Comparison of ENCODE assay signal across 1 cellular context in the genomic region with DNA sequence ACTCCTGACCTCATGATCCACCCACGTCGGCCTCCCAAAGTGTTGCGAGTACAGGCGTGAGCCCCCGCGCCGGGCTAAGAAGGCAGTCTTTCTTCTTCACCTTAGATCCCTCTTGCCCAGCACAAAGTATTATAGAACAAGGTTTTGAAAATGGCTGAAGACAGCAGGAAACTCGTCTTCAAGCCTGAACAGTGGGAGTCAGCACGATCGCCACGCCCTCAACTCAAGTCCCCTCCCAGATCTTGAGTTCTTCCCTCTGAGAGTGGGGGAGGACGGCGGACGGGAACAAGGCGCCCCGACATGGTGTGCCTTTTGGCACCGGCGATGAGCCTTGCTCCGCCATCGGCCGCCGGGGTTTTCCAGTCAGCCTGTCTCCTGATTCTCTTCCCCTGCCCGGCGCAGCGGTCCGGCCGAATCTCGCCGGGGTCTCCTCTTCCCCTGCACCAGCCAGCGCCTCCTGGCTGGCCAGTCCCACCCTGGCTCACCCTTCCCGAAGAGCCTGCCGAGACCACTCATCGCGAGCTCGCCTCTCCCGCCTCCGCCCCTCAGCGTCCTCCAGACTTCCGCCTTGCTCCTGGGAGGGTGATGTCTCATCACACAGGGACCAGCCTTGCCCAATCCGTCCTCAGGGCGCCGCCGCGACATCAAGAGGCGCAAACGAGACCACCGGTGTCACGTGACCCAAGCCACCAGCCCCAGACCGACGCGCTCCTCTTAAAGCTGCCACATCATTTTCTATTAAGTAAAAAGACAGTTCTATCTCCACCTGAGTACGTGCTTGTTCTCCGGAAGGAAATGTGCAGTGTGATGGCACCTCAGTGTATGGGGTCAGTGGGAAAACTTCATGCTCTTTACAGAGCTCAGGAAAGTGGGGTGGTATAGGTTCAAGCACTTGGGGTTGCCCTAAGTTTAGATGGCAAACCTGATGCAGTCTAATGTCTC.
TF ChIP-seq lines count a peak whose summit lies in the region.

A gene with protein sequence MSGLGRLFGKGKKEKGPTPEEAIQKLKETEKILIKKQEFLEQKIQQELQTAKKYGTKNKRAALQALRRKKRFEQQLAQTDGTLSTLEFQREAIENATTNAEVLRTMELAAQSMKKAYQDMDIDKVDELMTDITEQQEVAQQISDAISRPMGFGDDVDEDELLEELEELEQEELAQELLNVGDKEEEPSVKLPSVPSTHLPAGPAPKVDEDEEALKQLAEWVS (minus strand): TSS at position 565 of the 942 bp plus-strand sequence. CDS start 49 bp downstream, at position 516.

TF ChIP-seq in WTC11, 78 proteins besides CTCF, POLR2A, EP300 and RAD21 (continued from another document and continues in another):
- TF ChIP-seq ESRRA (CRISPR knock-in tag; IDR thresholded peaks at IDR 0.05; ENCODE audit: borderline replicate concordance) (peak; percentile 83; the same call in 1 of the 2 replicates), AFF4 (CRISPR knock-in tag; IDR thresholded peaks at IDR 0.05; ENCODE audit: borderline replicate concordance) (peak; percentile 75; the same call in 1 of the 2 replicates), NR2C2 (CRISPR knock-in tag; IDR thresholded peaks at IDR 0.05) (0 out of 2 replicates have a peak, but pooled peaks have one; percentile 38), JUN (CRISPR knock-in tag; IDR thresholded peaks at IDR 0.05) (no peak), ZBTB43 (CRISPR knock-in tag; IDR thresholded peaks at IDR 0.05) (peak; percentile 46; the same call in 1 of the 2 replicates), NFYB (CRISPR knock-in tag; conservative IDR thresholded peaks at IDR 0.05; ENCODE audit: low read depth) (peak; percentile 95), ZNF263 (CRISPR knock-in tag; IDR thresholded peaks at IDR 0.05; ENCODE audit: low read depth) (peak; percentile 59; the same call in 1 of the 2 replicates), RELA (CRISPR knock-in tag; IDR thresholded peaks at IDR 0.05; ENCODE audit: borderline replicate concordance) (0 out of 2 replicates have a peak, but pooled peaks have one; percentile 45), EMX1 (CRISPR knock-in tag; IDR thresholded peaks at IDR 0.05) (no peak), PRRX2 (CRISPR knock-in tag; IDR thresholded peaks at IDR 0.05) (no peak), CREB1 (CRISPR knock-in tag; IDR thresholded peaks at IDR 0.05) (peak; percentile 94), FOXP1 (CRISPR knock-in tag; IDR thresholded peaks at IDR 0.05; ENCODE audit: borderline replicate concordance) (peak; percentile 81; the same call in 1 of the 2 replicates), ATF1 (CRISPR knock-in tag; IDR thresholded peaks at IDR 0.05) (0 out of 2 replicates have a peak, but pooled peaks have one; percentile 57), KAT7 (CRISPR knock-in tag; IDR thresholded peaks at IDR 0.05; ENCODE audit: borderline replicate concordance) (peak; percentile 93; the same call in 1 of the 2 replicates), ETV6 (CRISPR knock-in tag; IDR thresholded peaks at IDR 0.05) (no peak; the same call in 1 of the 2 replicates), SP1 (CRISPR knock-in tag; conservative IDR thresholded peaks at IDR 0.05) (peak; percentile 90), MYBL2 (CRISPR knock-in tag; IDR thresholded peaks at IDR 0.05) (peak; percentile 54; the same call in 1 of the 2 replicates), NFATC4 (CRISPR knock-in tag; IDR thresholded peaks at IDR 0.05) (0 out of 2 replicates have a peak, but pooled peaks have one; percentile 66), TEAD1 (CRISPR knock-in tag; IDR thresholded peaks at IDR 0.05) (peak; percentile 72; the same call in 1 of the 2 replicates), CREM (CRISPR knock-in tag; IDR thresholded peaks at IDR 0.05) (peak; percentile 97), MXD4 (CRISPR knock-in tag; IDR thresholded peaks at IDR 0.05; ENCODE audit: borderline replicate concordance) (no peak), RORB (CRISPR knock-in tag; IDR thresholded peaks at IDR 0.05) (no peak), PREB (CRISPR knock-in tag; IDR thresholded peaks at IDR 0.05; ENCODE audit: borderline replicate concordance) (peak; percentile 87; the same call in 1 of the 2 replicates), AR (CRISPR knock-in tag; IDR thresholded peaks at IDR 0.05) (peak; percentile 62; the same call in 1 of the 2 replicates)
- TF ChIP-seq, protein P1, sequence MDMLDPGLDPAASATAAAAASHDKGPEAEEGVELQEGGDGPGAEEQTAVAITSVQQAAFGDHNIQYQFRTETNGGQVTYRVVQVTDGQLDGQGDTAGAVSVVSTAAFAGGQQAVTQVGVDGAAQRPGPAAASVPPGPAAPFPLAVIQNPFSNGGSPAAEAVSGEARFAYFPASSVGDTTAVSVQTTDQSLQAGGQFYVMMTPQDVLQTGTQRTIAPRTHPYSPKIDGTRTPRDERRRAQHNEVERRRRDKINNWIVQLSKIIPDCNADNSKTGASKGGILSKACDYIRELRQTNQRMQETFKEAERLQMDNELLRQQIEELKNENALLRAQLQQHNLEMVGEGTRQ (CRISPR knock-in tag; IDR thresholded peaks at IDR 0.05), result peak; percentile 98
- TF ChIP-seq, protein P2, sequence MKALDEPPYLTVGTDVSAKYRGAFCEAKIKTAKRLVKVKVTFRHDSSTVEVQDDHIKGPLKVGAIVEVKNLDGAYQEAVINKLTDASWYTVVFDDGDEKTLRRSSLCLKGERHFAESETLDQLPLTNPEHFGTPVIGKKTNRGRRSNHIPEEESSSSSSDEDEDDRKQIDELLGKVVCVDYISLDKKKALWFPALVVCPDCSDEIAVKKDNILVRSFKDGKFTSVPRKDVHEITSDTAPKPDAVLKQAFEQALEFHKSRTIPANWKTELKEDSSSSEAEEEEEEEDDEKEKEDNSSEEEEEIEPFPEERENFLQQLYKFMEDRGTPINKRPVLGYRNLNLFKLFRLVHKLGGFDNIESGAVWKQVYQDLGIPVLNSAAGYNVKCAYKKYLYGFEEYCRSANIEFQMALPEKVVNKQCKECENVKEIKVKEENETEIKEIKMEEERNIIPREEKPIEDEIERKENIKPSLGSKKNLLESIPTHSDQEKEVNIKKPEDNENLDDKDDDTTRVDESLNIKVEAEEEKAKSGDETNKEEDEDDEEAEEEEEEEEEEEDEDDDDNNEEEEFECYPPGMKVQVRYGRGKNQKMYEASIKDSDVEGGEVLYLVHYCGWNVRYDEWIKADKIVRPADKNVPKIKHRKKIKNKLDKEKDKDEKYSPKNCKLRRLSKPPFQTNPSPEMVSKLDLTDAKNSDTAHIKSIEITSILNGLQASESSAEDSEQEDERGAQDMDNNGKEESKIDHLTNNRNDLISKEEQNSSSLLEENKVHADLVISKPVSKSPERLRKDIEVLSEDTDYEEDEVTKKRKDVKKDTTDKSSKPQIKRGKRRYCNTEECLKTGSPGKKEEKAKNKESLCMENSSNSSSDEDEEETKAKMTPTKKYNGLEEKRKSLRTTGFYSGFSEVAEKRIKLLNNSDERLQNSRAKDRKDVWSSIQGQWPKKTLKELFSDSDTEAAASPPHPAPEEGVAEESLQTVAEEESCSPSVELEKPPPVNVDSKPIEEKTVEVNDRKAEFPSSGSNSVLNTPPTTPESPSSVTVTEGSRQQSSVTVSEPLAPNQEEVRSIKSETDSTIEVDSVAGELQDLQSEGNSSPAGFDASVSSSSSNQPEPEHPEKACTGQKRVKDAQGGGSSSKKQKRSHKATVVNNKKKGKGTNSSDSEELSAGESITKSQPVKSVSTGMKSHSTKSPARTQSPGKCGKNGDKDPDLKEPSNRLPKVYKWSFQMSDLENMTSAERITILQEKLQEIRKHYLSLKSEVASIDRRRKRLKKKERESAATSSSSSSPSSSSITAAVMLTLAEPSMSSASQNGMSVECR (CRISPR knock-in tag; IDR thresholded peaks at IDR 0.05; ENCODE audit: borderline replicate concordance), result peak; percentile 68; the same call in 1 of the 2 replicates
- TF ChIP-seq, protein P3, sequence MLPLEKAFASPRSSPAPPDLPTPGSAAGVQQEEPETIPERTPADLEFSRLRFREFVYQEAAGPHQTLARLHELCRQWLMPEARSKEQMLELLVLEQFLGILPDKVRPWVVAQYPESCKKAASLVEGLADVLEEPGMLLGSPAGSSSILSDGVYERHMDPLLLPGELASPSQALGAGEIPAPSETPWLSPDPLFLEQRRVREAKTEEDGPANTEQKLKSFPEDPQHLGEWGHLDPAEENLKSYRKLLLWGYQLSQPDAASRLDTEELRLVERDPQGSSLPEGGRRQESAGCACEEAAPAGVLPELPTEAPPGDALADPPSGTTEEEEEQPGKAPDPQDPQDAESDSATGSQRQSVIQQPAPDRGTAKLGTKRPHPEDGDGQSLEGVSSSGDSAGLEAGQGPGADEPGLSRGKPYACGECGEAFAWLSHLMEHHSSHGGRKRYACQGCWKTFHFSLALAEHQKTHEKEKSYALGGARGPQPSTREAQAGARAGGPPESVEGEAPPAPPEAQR (CRISPR knock-in tag; IDR thresholded peaks at IDR 0.05), result no peak
- TF ChIP-seq, protein P4, sequence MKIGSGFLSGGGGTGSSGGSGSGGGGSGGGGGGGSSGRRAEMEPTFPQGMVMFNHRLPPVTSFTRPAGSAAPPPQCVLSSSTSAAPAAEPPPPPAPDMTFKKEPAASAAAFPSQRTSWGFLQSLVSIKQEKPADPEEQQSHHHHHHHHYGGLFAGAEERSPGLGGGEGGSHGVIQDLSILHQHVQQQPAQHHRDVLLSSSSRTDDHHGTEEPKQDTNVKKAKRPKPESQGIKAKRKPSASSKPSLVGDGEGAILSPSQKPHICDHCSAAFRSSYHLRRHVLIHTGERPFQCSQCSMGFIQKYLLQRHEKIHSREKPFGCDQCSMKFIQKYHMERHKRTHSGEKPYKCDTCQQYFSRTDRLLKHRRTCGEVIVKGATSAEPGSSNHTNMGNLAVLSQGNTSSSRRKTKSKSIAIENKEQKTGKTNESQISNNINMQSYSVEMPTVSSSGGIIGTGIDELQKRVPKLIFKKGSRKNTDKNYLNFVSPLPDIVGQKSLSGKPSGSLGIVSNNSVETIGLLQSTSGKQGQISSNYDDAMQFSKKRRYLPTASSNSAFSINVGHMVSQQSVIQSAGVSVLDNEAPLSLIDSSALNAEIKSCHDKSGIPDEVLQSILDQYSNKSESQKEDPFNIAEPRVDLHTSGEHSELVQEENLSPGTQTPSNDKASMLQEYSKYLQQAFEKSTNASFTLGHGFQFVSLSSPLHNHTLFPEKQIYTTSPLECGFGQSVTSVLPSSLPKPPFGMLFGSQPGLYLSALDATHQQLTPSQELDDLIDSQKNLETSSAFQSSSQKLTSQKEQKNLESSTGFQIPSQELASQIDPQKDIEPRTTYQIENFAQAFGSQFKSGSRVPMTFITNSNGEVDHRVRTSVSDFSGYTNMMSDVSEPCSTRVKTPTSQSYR (CRISPR knock-in tag; IDR thresholded peaks at IDR 0.05), result peak; percentile 80; the same call in 1 of the 2 replicates
- TF ChIP-seq, protein P5, sequence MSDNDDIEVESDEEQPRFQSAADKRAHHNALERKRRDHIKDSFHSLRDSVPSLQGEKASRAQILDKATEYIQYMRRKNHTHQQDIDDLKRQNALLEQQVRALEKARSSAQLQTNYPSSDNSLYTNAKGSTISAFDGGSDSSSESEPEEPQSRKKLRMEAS (CRISPR knock-in tag; IDR thresholded peaks at IDR 0.05), result peak; percentile 91
